8 cellular contexts compared by ENCODE assay signal in genomic region chr2:175158894-175159293, GRCh38.
"Had no signal": no experiment of that assay in that cellular context is flagged by ENCODE, and none has a peak within 500 bp of the region (broad histone marks: within the 10 kb centered on the region; RNA-seq: fewer than 3 reads in every experiment).

No MANE protein-coding gene starts in this region.

- H3K27ac ChIP-seq: KMS-11 had no signal

- H3K9ac ChIP-seq: KMS-11 had no signal

- FAIRE-seq: H54, HTR-8/SVneo had no signal

- H3K4me2 ChIP-seq: KMS-11 had no signal

- DNase-seq: GOT3, H9, HCEC 1CT, IMR-90, KBM-7 had no signal
